Comparison of ENCODE assay signal across 1 cellular context in the genomic region with DNA sequence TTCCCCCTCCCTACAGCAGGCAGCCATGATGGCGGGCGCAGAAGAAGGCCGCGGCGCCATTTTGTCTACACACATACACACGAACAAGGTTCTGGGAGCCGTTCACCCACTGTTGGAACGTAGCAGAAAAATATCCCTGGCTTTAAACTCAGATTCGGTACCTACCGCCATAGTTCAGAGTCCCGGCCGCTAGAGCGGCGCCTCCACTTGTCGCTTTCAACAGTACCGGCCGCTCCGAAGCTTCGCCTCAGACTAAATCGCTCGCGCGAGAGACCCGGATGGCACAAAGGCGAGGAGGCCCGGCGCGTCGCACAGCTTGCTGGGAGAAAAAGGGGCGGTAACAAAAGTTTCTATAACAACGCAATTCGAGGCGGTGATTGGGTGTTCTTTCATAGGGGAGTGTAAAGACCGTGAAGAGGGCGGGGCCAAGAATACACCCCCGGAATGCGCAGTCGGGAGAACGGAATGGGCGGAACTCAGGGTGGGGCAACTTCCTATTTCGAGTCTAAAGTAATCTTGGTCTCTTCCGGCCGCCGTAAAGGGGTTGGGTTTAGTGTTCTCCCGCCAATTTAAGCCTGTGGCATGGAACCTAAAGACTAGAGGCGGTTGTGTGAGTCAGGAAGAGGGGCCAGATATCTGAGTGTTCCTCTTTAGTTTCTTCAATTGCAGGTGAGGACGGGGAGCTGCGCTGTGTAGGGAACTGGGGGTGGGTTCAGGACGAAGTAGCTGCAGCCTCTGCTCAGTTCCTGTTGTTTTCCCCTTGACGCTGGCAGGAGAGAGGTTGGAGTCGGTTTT.
TF ChIP-seq lines count a peak whose summit lies in the region.

A gene with protein sequence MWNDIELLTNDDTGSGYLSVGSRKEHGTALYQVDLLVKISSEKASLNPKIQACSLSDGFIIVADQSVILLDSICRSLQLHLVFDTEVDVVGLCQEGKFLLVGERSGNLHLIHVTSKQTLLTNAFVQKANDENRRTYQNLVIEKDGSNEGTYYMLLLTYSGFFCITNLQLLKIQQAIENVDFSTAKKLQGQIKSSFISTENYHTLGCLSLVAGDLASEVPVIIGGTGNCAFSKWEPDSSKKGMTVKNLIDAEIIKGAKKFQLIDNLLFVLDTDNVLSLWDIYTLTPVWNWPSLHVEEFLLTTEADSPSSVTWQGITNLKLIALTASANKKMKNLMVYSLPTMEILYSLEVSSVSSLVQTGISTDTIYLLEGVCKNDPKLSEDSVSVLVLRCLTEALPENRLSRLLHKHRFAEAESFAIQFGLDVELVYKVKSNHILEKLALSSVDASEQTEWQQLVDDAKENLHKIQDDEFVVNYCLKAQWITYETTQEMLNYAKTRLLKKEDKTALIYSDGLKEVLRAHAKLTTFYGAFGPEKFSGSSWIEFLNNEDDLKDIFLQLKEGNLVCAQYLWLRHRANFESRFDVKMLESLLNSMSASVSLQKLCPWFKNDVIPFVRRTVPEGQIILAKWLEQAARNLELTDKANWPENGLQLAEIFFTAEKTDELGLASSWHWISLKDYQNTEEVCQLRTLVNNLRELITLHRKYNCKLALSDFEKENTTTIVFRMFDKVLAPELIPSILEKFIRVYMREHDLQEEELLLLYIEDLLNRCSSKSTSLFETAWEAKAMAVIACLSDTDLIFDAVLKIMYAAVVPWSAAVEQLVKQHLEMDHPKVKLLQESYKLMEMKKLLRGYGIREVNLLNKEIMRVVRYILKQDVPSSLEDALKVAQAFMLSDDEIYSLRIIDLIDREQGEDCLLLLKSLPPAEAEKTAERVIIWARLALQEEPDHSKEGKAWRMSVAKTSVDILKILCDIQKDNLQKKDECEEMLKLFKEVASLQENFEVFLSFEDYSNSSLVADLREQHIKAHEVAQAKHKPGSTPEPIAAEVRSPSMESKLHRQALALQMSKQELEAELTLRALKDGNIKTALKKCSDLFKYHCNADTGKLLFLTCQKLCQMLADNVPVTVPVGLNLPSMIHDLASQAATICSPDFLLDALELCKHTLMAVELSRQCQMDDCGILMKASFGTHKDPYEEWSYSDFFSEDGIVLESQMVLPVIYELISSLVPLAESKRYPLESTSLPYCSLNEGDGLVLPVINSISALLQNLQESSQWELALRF (N-terminal part only) (plus strand): TSS at position 567 of the 795 bp plus-strand sequence. CDS start 2,815 bp downstream, outside the sequence.
A gene with protein sequence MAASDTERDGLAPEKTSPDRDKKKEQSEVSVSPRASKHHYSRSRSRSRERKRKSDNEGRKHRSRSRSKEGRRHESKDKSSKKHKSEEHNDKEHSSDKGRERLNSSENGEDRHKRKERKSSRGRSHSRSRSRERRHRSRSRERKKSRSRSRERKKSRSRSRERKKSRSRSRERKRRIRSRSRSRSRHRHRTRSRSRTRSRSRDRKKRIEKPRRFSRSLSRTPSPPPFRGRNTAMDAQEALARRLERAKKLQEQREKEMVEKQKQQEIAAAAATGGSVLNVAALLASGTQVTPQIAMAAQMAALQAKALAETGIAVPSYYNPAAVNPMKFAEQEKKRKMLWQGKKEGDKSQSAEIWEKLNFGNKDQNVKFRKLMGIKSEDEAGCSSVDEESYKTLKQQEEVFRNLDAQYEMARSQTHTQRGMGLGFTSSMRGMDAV (minus strand): TSS at position 254 of the 795 bp plus-strand sequence. CDS start 83 bp downstream, at position 171.

TF ChIP-seq in neural cell, 6 proteins besides CTCF, POLR2A, EP300 and RAD21 (continued from another document):
- TF ChIP-seq EZH2 (IDR thresholded peaks at IDR 0.05; ENCODE audit: borderline replicate concordance, insufficient read depth, low read length, poor library complexity, severe bottlenecking): no peak
- TF ChIP-seq SMC3 (conservative IDR thresholded peaks at IDR 0.05; ENCODE audit: poor library complexity): peak; percentile 24
- peak; percentile 93 for TF ChIP-seq POLR2AphosphoS5 (IDR thresholded peaks at IDR 0.05)
- TF ChIP-seq, protein P1, sequence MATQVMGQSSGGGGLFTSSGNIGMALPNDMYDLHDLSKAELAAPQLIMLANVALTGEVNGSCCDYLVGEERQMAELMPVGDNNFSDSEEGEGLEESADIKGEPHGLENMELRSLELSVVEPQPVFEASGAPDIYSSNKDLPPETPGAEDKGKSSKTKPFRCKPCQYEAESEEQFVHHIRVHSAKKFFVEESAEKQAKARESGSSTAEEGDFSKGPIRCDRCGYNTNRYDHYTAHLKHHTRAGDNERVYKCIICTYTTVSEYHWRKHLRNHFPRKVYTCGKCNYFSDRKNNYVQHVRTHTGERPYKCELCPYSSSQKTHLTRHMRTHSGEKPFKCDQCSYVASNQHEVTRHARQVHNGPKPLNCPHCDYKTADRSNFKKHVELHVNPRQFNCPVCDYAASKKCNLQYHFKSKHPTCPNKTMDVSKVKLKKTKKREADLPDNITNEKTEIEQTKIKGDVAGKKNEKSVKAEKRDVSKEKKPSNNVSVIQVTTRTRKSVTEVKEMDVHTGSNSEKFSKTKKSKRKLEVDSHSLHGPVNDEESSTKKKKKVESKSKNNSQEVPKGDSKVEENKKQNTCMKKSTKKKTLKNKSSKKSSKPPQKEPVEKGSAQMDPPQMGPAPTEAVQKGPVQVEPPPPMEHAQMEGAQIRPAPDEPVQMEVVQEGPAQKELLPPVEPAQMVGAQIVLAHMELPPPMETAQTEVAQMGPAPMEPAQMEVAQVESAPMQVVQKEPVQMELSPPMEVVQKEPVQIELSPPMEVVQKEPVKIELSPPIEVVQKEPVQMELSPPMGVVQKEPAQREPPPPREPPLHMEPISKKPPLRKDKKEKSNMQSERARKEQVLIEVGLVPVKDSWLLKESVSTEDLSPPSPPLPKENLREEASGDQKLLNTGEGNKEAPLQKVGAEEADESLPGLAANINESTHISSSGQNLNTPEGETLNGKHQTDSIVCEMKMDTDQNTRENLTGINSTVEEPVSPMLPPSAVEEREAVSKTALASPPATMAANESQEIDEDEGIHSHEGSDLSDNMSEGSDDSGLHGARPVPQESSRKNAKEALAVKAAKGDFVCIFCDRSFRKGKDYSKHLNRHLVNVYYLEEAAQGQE (IDR thresholded peaks at IDR 0.05; ENCODE audit: borderline replicate concordance): peak; percentile 96
